Comparison of ENCODE assay signal across 7 cellular contexts in genomic region chr1:20430355-20431290, GRCh38. TPM values are rescaled to one million over a fixed set of nuclear protein-coding genes. Genes with fewer than 3 reads are reported as not detected.
DNase-seq lines count a peak whose midpoint lies in the region; ATAC-seq and TF ChIP-seq lines count a peak whose summit lies in the region.

No MANE protein-coding gene starts in this region.

- H3K4me1 ChIP-seq in left ventricle myocardium inferior = no peaks in the 10 kb centered on the region

- H3K27ac ChIP-seq in left ventricle myocardium inferior (replicated peaks) = peak overlapping the region; percentile 68

- ATAC-seq in GM18519 (IDR thresholded peaks at IDR 0.05; ENCODE audit: low FRiP score, unreplicated experiment) = no peak
- no peak for ATAC-seq in HG03378 (IDR thresholded peaks at IDR 0.05; ENCODE audit: unreplicated experiment)

- intact Hi-C loops in left ventricle myocardium inferior (cut with micrococcal nuclease) = no loop called here

- H3K9me3 ChIP-seq in left ventricle myocardium inferior (replicated peaks) = peaks cover 5% of the 10 kb centered on the region

- H3K4me3 ChIP-seq in left ventricle myocardium inferior = no peak overlapping the region

- no peaks in the 10 kb centered on the region for H3K36me3 ChIP-seq in left ventricle myocardium inferior

- peak; percentile 9 for DNase-seq in NCI-H460 (ENCODE audit: extremely low read depth, low read depth)
- peak; percentile 12 for DNase-seq in activated T-helper 1 cell treated with Interleukin-2 at 50 U/mL for 16 hours (ENCODE audit: low read depth)
- DNase-seq in left ventricle myocardium inferior = no peak
- DNase-seq in stimulated activated CD4-positive, alpha-beta T cell treated with anti-CD3 and anti-CD28 coated beads, Interleukin-12 subunit alpha, Interleukin-12 subunit beta, amount 100 ng/mL, for 4 hours = peak; percentile 41

- H3K27me3 ChIP-seq in left ventricle myocardium inferior (ENCODE audit: low read depth) = peaks cover 74% of the 10 kb centered on the region

- TF ChIP-seq CTCF in GM12872 (IDR thresholded peaks at IDR 0.05; ENCODE audit: insufficient read depth, low read depth, low read length) = peak; percentile 75
- peak; percentile 64 for TF ChIP-seq CTCF in left ventricle myocardium inferior (IDR thresholded peaks at IDR 0.05; ENCODE audit: borderline replicate concordance)

RNA-seq across cellular contexts. Expression of gene CAMK2N1, which starts 55.4 kb away (rescaled TPM):
- total RNA-seq in NCI-H460 (2014; rRNA removed; shearing (Covaris generic)) = 2.0 and 2.2 TPM in 2 replicates
- 0.10 and 0.47 TPM in 2 replicates for polyA plus RNA-seq in NCI-H460 (2014; cell fraction: nucleus; rRNA removed)
- 7.9 TPM for total RNA-seq in left ventricle myocardium inferior
